ENCODE assay signal across 7 cellular contexts in genomic region chr7:143841696-143842095, GRCh38.
DNase-seq lines count a peak whose midpoint lies in the region; ATAC-seq and TF ChIP-seq lines count a peak whose summit lies in the region.
"Not testable (repeated sequence)": the region's sequence is repeated elsewhere in the genome, so short reads cannot be mapped to it uniquely, and the experiment has no call there.

No MANE protein-coding gene starts in this region.

- not testable (repeated sequence) for H3F3A ChIP-seq in GM23248 (ENCODE audit: insufficient read depth)

- H3K36me3 ChIP-seq in GM23248 (ENCODE audit: low read depth); brain microvascular endothelial cell (replicated peaks): not testable (repeated sequence)

- intact Hi-C loops in left colon (cut with DNase I, micrococcal nuclease): not testable (repeated sequence)

- ATAC-seq in left colon: peak; percentile 6

- H3K9me3 ChIP-seq in GM23248 (ENCODE audit: low read depth): not testable (repeated sequence)

- not testable (repeated sequence) for H3K4me3 ChIP-seq in GM23248; brain microvascular endothelial cell (ENCODE audit: low read depth, low read length); fibroblast of pulmonary artery (replicated peaks; ENCODE audit: low read depth, low read length)

- TF ChIP-seq CTCF in brain microvascular endothelial cell (IDR thresholded peaks at IDR 0.05; ENCODE audit: low read depth, low read length, missing control alignments): peak; percentile 13
- peak; percentile 26 for TF ChIP-seq CTCF in fibroblast of pulmonary artery (IDR thresholded peaks at IDR 0.05; ENCODE audit: low read length, missing control alignments)

- not testable (repeated sequence) for H3K79me2 ChIP-seq in GM23248 (ENCODE audit: insufficient read depth)

- not testable (repeated sequence) for H3K9me2 ChIP-seq in GM23248 (ENCODE audit: insufficient read depth)

- not testable (repeated sequence) for H3K4me2 ChIP-seq in GM23248 (ENCODE audit: unreplicated experiment)

- DNase-seq in AML-193 (lab: John Stamatoyannopoulos, UW) (peak; percentile 20 to 34), GM23248 (peak; percentile 10), M059J (ENCODE audit: low read depth) (peak; percentile 2), RPMI7951 (ENCODE audit: low read depth) (peak; percentile 6), fibroblast of pulmonary artery (ENCODE audit: low read depth) (peak; percentile 15)
- DNase-seq in brain microvascular endothelial cell, left colon: not testable (repeated sequence)

- in situ Hi-C loops in GM23248 (cut with MboI); brain microvascular endothelial cell (cut with HindIII; ENCODE audit: low pct_ligation_motif_present, low sequenced_read_pairs): not testable (repeated sequence)

- H3K4me1 ChIP-seq in GM23248 (ENCODE audit: insufficient read depth): not testable (repeated sequence)

- not testable (repeated sequence) for H2AFZ ChIP-seq in GM23248

- H3K27ac ChIP-seq in GM23248, brain microvascular endothelial cell: not testable (repeated sequence)

- not testable (repeated sequence) for H3K9ac ChIP-seq in GM23248

- WGBS in GM23248 (ENCODE audit: low coverage in 1 of 2, low lambda C conversion rate in 2 of 2, missing lambda C conversion rate in 2 of 2), 2 experiments: 89 to 100% methylated on average over 1 to 3 of the region's 5 CpGs

- H4K20me1 ChIP-seq in GM23248 (ENCODE audit: insufficient read depth): not testable (repeated sequence)

- not testable (repeated sequence) for H3K27me3 ChIP-seq in GM23248 (replicated peaks; ENCODE audit: insufficient read depth); brain microvascular endothelial cell (replicated peaks)
